Comparison of ENCODE assay signal across 8 cellular contexts in genomic region chr19:46515879-46516350, GRCh38. TPM values are rescaled to one million over a fixed set of nuclear protein-coding genes. Genes with fewer than 3 reads are reported as not detected.
DNase-seq lines count a peak whose midpoint lies in the region; TF ChIP-seq lines count a peak whose summit lies in the region.

No MANE protein-coding gene starts in this region.

- H3K27me3 ChIP-seq in spleen (replicated peaks in 1 of 7), result peaks cover 0 to 33% (median 7%) of the 10 kb centered on the region in 7 donors

- H3K4me3 Mint-ChIP-seq in activated T-helper 1 cell treated with anti-CD3 and anti-CD28 coated beads, Interleukin-12 subunit alpha, Interleukin-12 subunit beta, Interleukin-2, Interleukin-4 antibody, amounts not matched to agents 30 ng/mL and 10 ng/mL and 1 ng/mL, durations not matched to agents 14 hours and 24 hours and 36 hours, result no peak overlapping the region

- no peak overlapping the region for H3K27ac ChIP-seq in spleen

- TF ChIP-seq CTCF in fibroblast of villous mesenchyme (IDR thresholded peaks at IDR 0.05; ENCODE audit: insufficient read depth, low read depth, low read length) (peak; percentile 73), spleen (IDR thresholded peaks at IDR 0.05 in 8 of 11, conservative IDR thresholded peaks at IDR 0.05 in 3 of 11) (peak; percentile 45 to 76 (median 60))

- intact Hi-C loops in spleen (cut with DNase I; ENCODE audit: low total_unique reads), result loop anchor here (10.0 kb wide), 1 partner anchor 121 kb away; no protein-coding TSS in a partner anchor
- intact Hi-C loops in activated T-helper 1 cell treated with anti-CD3 and anti-CD28 coated beads, Interleukin-12 subunit alpha, Interleukin-12 subunit beta, Interleukin-2, Interleukin-4 antibody, amounts not matched to agents 30 ng/mL and 10 ng/mL and 1 ng/mL, durations not matched to agents 14 hours and 24 hours and 36 hours (cut with micrococcal nuclease), result loop anchor here (1.0 kb wide), 1 partner anchor 26 kb away; no protein-coding TSS in a partner anchor

- WGBS in spleen, 5 donors, result 14 to 23% (median 20%) methylated on average over 6 of the region's 6 CpGs

- H3K9me3 Mint-ChIP-seq in activated T-helper 1 cell treated with anti-CD3 and anti-CD28 coated beads, Interleukin-12 subunit alpha, Interleukin-12 subunit beta, Interleukin-2, Interleukin-4 antibody, amounts not matched to agents 30 ng/mL and 10 ng/mL and 1 ng/mL, durations not matched to agents 14 hours and 24 hours and 36 hours, result peaks cover 2% of the 10 kb centered on the region

- no peaks in the 10 kb centered on the region for H3K36me3 ChIP-seq in spleen

- no peak for TF ChIP-seq POLR2A in spleen (IDR thresholded peaks at IDR 0.05)

- no peaks in the 10 kb centered on the region for H3K36me3 Mint-ChIP-seq in activated T-helper 1 cell treated with anti-CD3 and anti-CD28 coated beads, Interleukin-12 subunit alpha, Interleukin-12 subunit beta, Interleukin-2, Interleukin-4 antibody, amounts not matched to agents 30 ng/mL and 10 ng/mL and 1 ng/mL, durations not matched to agents 14 hours and 24 hours and 36 hours (ENCODE audit: low read depth)

- H3K4me1 Mint-ChIP-seq in activated T-helper 1 cell treated with anti-CD3 and anti-CD28 coated beads, Interleukin-12 subunit alpha, Interleukin-12 subunit beta, Interleukin-2, Interleukin-4 antibody, amounts not matched to agents 30 ng/mL and 10 ng/mL and 1 ng/mL, durations not matched to agents 14 hours and 24 hours and 36 hours (ENCODE audit: low read depth), result peaks cover 12% of the 10 kb centered on the region

- peaks cover 0 to 10% (median 5%) of the 10 kb centered on the region in 8 donors for H3K9me3 ChIP-seq in spleen

- DNase-seq in SIG-M5 treated with dmso at 0.1 percent for 504 hours (lab: John Stamatoyannopoulos, UW; ENCODE audit: unreplicated experiment) (peak; percentile 58), SIG-M5 (lab: John Stamatoyannopoulos, UW) (no peak), LHCN-M2 (ENCODE audit: low read depth) (peak; percentile 45), fibroblast of villous mesenchyme (ENCODE audit: low read depth) (peak; percentile 35), spleen (no peak), NCI-H128 (lab: John Stamatoyannopoulos, UW; ENCODE audit: unreplicated experiment) (no peak)
- DNase-seq in activated CD4-positive, alpha-beta T cell treated with anti-CD3 and anti-CD28 coated beads for 48 hours, result peak; percentile 39
- no peak for DNase-seq in activated T-helper 1 cell treated with anti-CD3 and anti-CD28 coated beads, Interleukin-12 subunit alpha, Interleukin-12 subunit beta, Interleukin-2, Interleukin-4 antibody, amounts not matched to agents 30 ng/mL and 10 ng/mL and 1 ng/mL, durations not matched to agents 14 hours and 24 hours and 36 hours (ENCODE audit: low spot score)

- H3K4me1 ChIP-seq in spleen, result peaks cover 0 to 30% (median 11%) of the 10 kb centered on the region in 6 donors

- no peak overlapping the region for H3K4me3 ChIP-seq in fibroblast of villous mesenchyme (ENCODE audit: low read depth, low read length)
- no peak overlapping the region for H3K4me3 ChIP-seq in spleen

- H3K27ac Mint-ChIP-seq in activated T-helper 1 cell treated with anti-CD3 and anti-CD28 coated beads, Interleukin-12 subunit alpha, Interleukin-12 subunit beta, Interleukin-2, Interleukin-4 antibody, amounts not matched to agents 30 ng/mL and 10 ng/mL and 1 ng/mL, durations not matched to agents 14 hours and 24 hours and 36 hours, result no peak overlapping the region

- H3K27me3 Mint-ChIP-seq in activated T-helper 1 cell treated with anti-CD3 and anti-CD28 coated beads, Interleukin-12 subunit alpha, Interleukin-12 subunit beta, Interleukin-2, Interleukin-4 antibody, amounts not matched to agents 30 ng/mL and 10 ng/mL and 1 ng/mL, durations not matched to agents 14 hours and 24 hours and 36 hours (ENCODE audit: insufficient read depth), result peaks cover 23% of the 10 kb centered on the region

RNA-seq across cellular contexts. Expression of gene PNMA8B, which starts 20.2 kb away (rescaled TPM):
- total RNA-seq in LHCN-M2 (2014; rRNA removed) (0.19 TPM in 1 of 2 replicates, not detected in the other), fibroblast of villous mesenchyme (0.32 and 0.43 TPM in 2 replicates), spleen (1 to 10 TPM; 2.1 to 5.7 (median 3.0) TPM)
- 0.04 TPM for polyA plus RNA-seq in LHCN-M2 (2012)
- 1 to 10 TPM in 2 of 3 donors, under 1 TPM in 1; 0.57 to 1.2 (median 1.2) TPM for polyA plus RNA-seq in spleen
- total RNA-seq in activated T-helper 1 cell treated with anti-CD3 and anti-CD28 coated beads, Interleukin-12 subunit alpha, Interleukin-12 subunit beta, Interleukin-2, Interleukin-4 antibody, amounts not matched to agents 30 ng/mL and 10 ng/mL and 1 ng/mL, durations not matched to agents 14 hours and 24 hours and 36 hours, result not detected in 2 replicates

RNA-seq across cellular contexts. Expression of gene PNMA8A, which starts 44.6 kb away (rescaled TPM):
- 74.8 and 80.1 TPM in 2 replicates for total RNA-seq in LHCN-M2 (2014; rRNA removed)
- polyA plus RNA-seq in LHCN-M2 (2012), result 23.7 TPM
- total RNA-seq in fibroblast of villous mesenchyme, result 0.97 and 9.9 TPM in 2 replicates
- total RNA-seq in spleen, result 1 to 10 TPM in 4 of 7 donors, under 1 TPM in 3; 0.20 to 2.7 (median 1.7) TPM
- 1 to 10 TPM in 1 of 3 donors, under 1 TPM in 2; 0.13 to 1.8 (median 0.19) TPM for polyA plus RNA-seq in spleen
- total RNA-seq in activated T-helper 1 cell treated with anti-CD3 and anti-CD28 coated beads, Interleukin-12 subunit alpha, Interleukin-12 subunit beta, Interleukin-2, Interleukin-4 antibody, amounts not matched to agents 30 ng/mL and 10 ng/mL and 1 ng/mL, durations not matched to agents 14 hours and 24 hours and 36 hours, result not detected in 2 replicates

Comparison
In these comparisons a context has a peak if more than half of its experiments do, and no peak if none do; other contexts are left out.
1. DNase-seq: peak in SIG-M5 treated with dmso at 0.1 percent for 504 hours (single experiment), LHCN-M2 (single experiment), activated CD4-positive, alpha-beta T cell treated with anti-CD3 and anti-CD28 coated beads for 48 hours (single experiment) and fibroblast of villous mesenchyme (single experiment); none in SIG-M5 (single experiment), spleen (single experiment), NCI-H128 (single experiment) and activated T-helper 1 cell treated with anti-CD3 and anti-CD28 coated beads, Interleukin-12 subunit alpha, Interleukin-12 subunit beta, Interleukin-2, Interleukin-4 antibody, amounts not matched to agents 30 ng/mL and 10 ng/mL and 1 ng/mL, durations not matched to agents 14 hours and 24 hours and 36 hours (single experiment).